10 cellular contexts compared by ENCODE assay signal in the genomic region with DNA sequence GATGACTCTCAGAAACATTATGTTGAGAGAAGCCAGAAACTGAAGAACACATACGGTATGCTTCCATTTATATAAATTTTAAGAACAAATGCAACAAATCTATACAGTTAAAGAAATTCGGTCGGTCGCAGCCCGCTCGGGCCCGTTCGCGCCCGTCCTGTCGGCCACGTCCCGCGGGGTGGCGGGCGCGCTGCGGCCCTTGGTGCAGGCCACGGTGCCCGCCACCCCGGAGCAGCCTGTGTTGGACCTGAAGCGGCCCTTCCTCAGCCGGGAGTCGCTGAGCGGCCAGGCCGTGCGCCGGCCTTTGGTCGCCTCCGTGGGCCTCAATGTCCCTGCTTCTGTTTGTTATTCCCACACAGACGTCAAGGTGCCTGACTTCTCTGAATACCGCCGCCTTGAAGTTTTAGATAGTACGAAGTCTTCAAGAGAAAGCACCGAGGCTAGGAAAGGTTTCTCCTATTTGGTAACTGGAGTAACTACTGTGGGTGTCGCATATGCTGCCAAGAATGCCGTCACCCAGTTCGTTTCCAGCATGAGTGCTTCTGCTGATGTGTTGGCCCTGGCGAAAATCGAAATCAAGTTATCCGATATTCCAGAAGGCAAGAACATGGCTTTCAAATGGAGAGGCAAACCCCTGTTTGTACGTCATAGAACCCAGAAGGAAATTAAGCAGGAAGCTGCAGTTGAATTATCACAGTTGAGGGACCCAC. TPM values are rescaled to one million over a fixed set of nuclear protein-coding genes. Genes with fewer than 3 reads are reported as not detected.
"Had no signal": no experiment of that assay in that cellular context is flagged by ENCODE, and none has a peak within 500 bp of the region (broad histone marks: within the 10 kb centered on the region; RNA-seq: fewer than 3 reads in every experiment).

No MANE protein-coding gene starts in this region.

RNA-seq across cellular contexts. Expression of gene ENTHD1, which starts 18.2 kb away (rescaled TPM):
- total RNA-seq: astrocyte, epithelial cell of proximal tubule, foreskin keratinocyte, hepatocyte, liver, myocyte, neural crest cell, renal cortical epithelial cell, sigmoid colon, thoracic aorta had no signal
- polyA plus RNA-seq: foreskin keratinocyte, hepatocyte, liver had no signal

RNA-seq across cellular contexts. Expression of gene GRAP2, which starts 25.6 kb away (rescaled TPM):
- total RNA-seq: epithelial cell of proximal tubule, foreskin keratinocyte, hepatocyte, myocyte, renal cortical epithelial cell had no signal
- polyA plus RNA-seq: foreskin keratinocyte had no signal
